ENCODE assay signal across 8 cellular contexts in genomic region chr2:99141110-99142108, GRCh38. TPM values are rescaled to one million over a fixed set of nuclear protein-coding genes. Genes with fewer than 3 reads are reported as not detected.
DNase-seq lines count a peak whose midpoint lies in the region; ATAC-seq and TF ChIP-seq lines count a peak whose summit lies in the region.

TSS of gene C2orf15 (plus strand) at chr2:99141707. CDS start at chr2:99150559, 8,852 bp downstream.

- H2AFZ ChIP-seq in mammary epithelial cell (ENCODE audit: low read depth, low read length) = peak within 1 kb of the TSS; percentile 94

- H3K27me3 ChIP-seq in WERI-Rb-1 (ENCODE audit: insufficient read depth, low read depth, severe bottlenecking) (no peaks in the 10 kb centered on the region), mammary epithelial cell (ENCODE audit: insufficient read depth, low read length) (no peaks in the 10 kb centered on the region)

- POLR2A ChIA-PET in AG04449 (lab: Yijun Ruan, JAX) = interaction anchor here (1.1 kb wide), 1 partner anchor 39 kb away, joined by 3 read pairs; no protein-coding TSS in a partner anchor

- TF ChIP-seq CTCF in AG04449 (IDR thresholded peaks at IDR 0.05; ENCODE audit: insufficient read depth, low read length, missing control alignments) (no peak), WERI-Rb-1 (IDR thresholded peaks at IDR 0.05; ENCODE audit: low read depth, low read length) (no peak), mammary epithelial cell (conservative IDR thresholded peaks at IDR 0.05 in 1 of 2, IDR thresholded peaks at IDR 0.05 in 1 of 2; ENCODE audit: extremely low read depth in 1 of 2, insufficient read depth in 1 of 2, low read depth in 1 of 2, low read length in 2 of 2) (no peak)

- ATAC-seq in HG03159 (IDR thresholded peaks at IDR 0.05; ENCODE audit: unreplicated experiment) = peak; percentile 82

- peak; percentile 14 for DNase-seq in AG04449 (ENCODE audit: low read depth, low spot score)
- DNase-seq in NCI-H2196 treated with DMSO at 0.1 percent for 48 hours (lab: John Stamatoyannopoulos, UW; ENCODE audit: unreplicated experiment) = peak; percentile 98
- peak; percentile 97 for DNase-seq in WERI-Rb-1
- DNase-seq in mammary epithelial cell = peak; percentile 97
- peak; percentile 87 for DNase-seq in iPS-NIHi11 (ENCODE audit: low spot score)

- H3K27ac ChIP-seq in WERI-Rb-1 = peak within 1 kb of the TSS; percentile 63
- H3K27ac ChIP-seq in mammary epithelial cell (ENCODE audit: insufficient read depth, low read depth, low read length) = peak within 1 kb of the TSS; percentile 62
- peak within 1 kb of the TSS; percentile 28 to 93 (median 84) for H3K27ac ChIP-seq in skin epidermis

- intact Hi-C loops in mammary epithelial cell (cut with micrococcal nuclease) = loop anchor here (2.0 kb wide), 1 partner anchor 13 kb away; the partner anchor contains the start of genes LIPT1 and TSGA10

- 2% methylated on average over 21 of the region's 84 CpGs for WGBS in mammary epithelial cell (ENCODE audit: low coverage, missing lambda C conversion rate)

- BruUV-seq in mammary epithelial cell (replicated peaks; lab: Mats Ljungman, UMichigan) = no TSS peak

- H3K9me3 ChIP-seq in WERI-Rb-1 (ENCODE audit: severe bottlenecking) = no peaks in the 10 kb centered on the region
- no peaks in the 10 kb centered on the region for H3K9me3 ChIP-seq in mammary epithelial cell (replicated peaks; ENCODE audit: insufficient read depth, low read length)

- H3K36me3 ChIP-seq in WERI-Rb-1 = no peaks in the 10 kb centered on the region
- H3K36me3 ChIP-seq in mammary epithelial cell (ENCODE audit: insufficient read depth, low read length) = no peaks in the 10 kb centered on the region

- in situ Hi-C loops in GM18951 (cut with MboI; ENCODE audit: low sequenced_read_pairs, unreplicated experiment) = no loop called here
- in situ Hi-C loops in mammary epithelial cell (cut with MboI; ENCODE audit: low sequenced_read_pairs in 2 of 2) = no loop called here

- peak within 1 kb of the TSS; percentile 96 for H3K4me2 ChIP-seq in mammary epithelial cell (ENCODE audit: insufficient read depth, low read depth, low read length)

- peak within 1 kb of the TSS; percentile 64 for H3K9ac ChIP-seq in mammary epithelial cell (ENCODE audit: insufficient read depth, low read length)

- TF ChIP-seq POLR2A in GM18951 (IDR thresholded peaks at IDR 0.05; ENCODE audit: extremely low read depth, insufficient read depth, insufficient read length) = peak; percentile 94

- dilution Hi-C loops in mammary epithelial cell (cut with HindIII; ENCODE audit: low sequenced_read_pairs) = no loop called here

- H3K79me2 ChIP-seq in mammary epithelial cell (ENCODE audit: insufficient read depth, low read length) = peaks cover 9% of the 10 kb centered on the region

- H3K4me3 ChIP-seq in AG04449 (ENCODE audit: low read depth, low read length) (peak within 1 kb of the TSS; percentile 87), WERI-Rb-1 (ENCODE audit: low read depth, low read length) (peak within 1 kb of the TSS; percentile 44), mammary epithelial cell (replicated peaks in 1 of 3; ENCODE audit: insufficient read depth in 1 of 3, low read depth in 2 of 3, low read length in 3 of 3) (peak within 1 kb of the TSS; percentile 66 to 84 (median 83)), skin epidermis (peak within 1 kb of the TSS; percentile 62 to 89 (median 83))

- H3K4me1 ChIP-seq in mammary epithelial cell (ENCODE audit: insufficient read depth, low read length) = peaks cover 12% of the 10 kb centered on the region

- no peaks in the 10 kb centered on the region for H4K20me1 ChIP-seq in mammary epithelial cell (ENCODE audit: insufficient read depth, low read length)

- CTCF ChIA-PET in AG04449 (lab: Yijun Ruan, JAX) (interaction anchor here (1.0 to 1.9 kb wide), 3 partner anchors 9 to 11 kb away, joined by 3 to 8 read pairs (median 4); no protein-coding TSS in a partner anchor), mammary epithelial cell (lab: Charles Lee; ENCODE audit: low non-redundant PET) (interaction anchor here (0.7 kb wide), 1 partner anchor 289 kb away, joined by 3 read pairs; no protein-coding TSS in a partner anchor)

RNA-seq across cellular contexts. Expression of gene C2orf15, which starts in this region (rescaled TPM):
- total RNA-seq in mammary epithelial cell = 1 to 10 TPM; 1.1 to 2.0 TPM
- 0.82 TPM for polyA plus RNA-seq in mammary epithelial cell
- 17.1 TPM for polyA minus RNA-seq in mammary epithelial cell

Comparison
In these comparisons a context has a peak if more than half of its experiments do, and no peak if none do; other contexts are left out.
1. Peak in every context shown above with its lines: DNase-seq, ATAC-seq, H3K4me3 ChIP-seq and H3K27ac ChIP-seq.
2. DNase-seq: peak in every context shown above with its lines; median percentile 98 in NCI-H2196 treated with DMSO at 0.1 percent for 48 hours; 97 in WERI-Rb-1; 97 in mammary epithelial cell; 87 in iPS-NIHi11; 14 in AG04449.